Comparison of ENCODE assay signal across 1 cellular context in genomic region chr3:23859839-23860382, GRCh38.
TF ChIP-seq lines count a peak whose summit lies in the region.

No MANE protein-coding gene starts in this region.

TF ChIP-seq in WTC11, 78 proteins besides CTCF, POLR2A, EP300 and RAD21 (continued from another document):
- no peak for TF ChIP-seq ZBTB43 (CRISPR knock-in tag; IDR thresholded peaks at IDR 0.05)
- TF ChIP-seq MXD4 (CRISPR knock-in tag; IDR thresholded peaks at IDR 0.05; ENCODE audit: borderline replicate concordance) = no peak
- TF ChIP-seq E2F4 (CRISPR knock-in tag; IDR thresholded peaks at IDR 0.05; ENCODE audit: borderline replicate concordance, low read depth) = no peak
- no peak for TF ChIP-seq ELF4 (CRISPR knock-in tag; IDR thresholded peaks at IDR 0.05; ENCODE audit: low read depth)
- TF ChIP-seq ZSCAN18 (CRISPR knock-in tag; IDR thresholded peaks at IDR 0.05) = no peak
- no peak for TF ChIP-seq MAX (CRISPR knock-in tag; IDR thresholded peaks at IDR 0.05)
